ENCODE assay signal across 1 cellular context in genomic region chr11:59212744-59213573, GRCh38.
A peak's percentile ranks its signal among the peaks of the same experiment; 100 is the strongest.
TF ChIP-seq lines count a peak whose summit lies in the region.

Gene MPEG1 (minus strand): TSS chr11:59212927. CDS start chr11:59212865, 62 bp downstream.

TF ChIP-seq in GM12878, 131 proteins besides CTCF, POLR2A, EP300 and RAD21 (continued from another document and continues in another):
- TF ChIP-seq WRNIP1 (IDR thresholded peaks at IDR 0.05; ENCODE audit: borderline replicate concordance, low read depth, low read length) (no peak), NR2C2 (IDR thresholded peaks at IDR 0.05; ENCODE audit: borderline replicate concordance, control insufficient read depth, insufficient read length, low read depth) (no peak), PAX5 (IDR thresholded peaks at IDR 0.05; ENCODE audit: borderline replicate concordance, low read depth, low read length) (peak; percentile 34; the same call in 1 of the 2 replicates), MXI1 (IDR thresholded peaks at IDR 0.05; ENCODE audit: low read depth, low read length) (no peak), IRF4 (IDR thresholded peaks at IDR 0.05; ENCODE audit: low read depth, low read length) (0 out of 2 replicates have a peak, but pooled peaks have one; percentile 16), POU2F2 (IDR thresholded peaks at IDR 0.05; ENCODE audit: borderline replicate concordance, low read depth, low read length) (no peak; the same call in 2 of the 3 replicates), EED (IDR thresholded peaks at IDR 0.05; ENCODE audit: low read depth) (peak; percentile 61), ZNF24 (IDR thresholded peaks at IDR 0.05) (no peak), SMAD1 (IDR thresholded peaks at IDR 0.05; ENCODE audit: low read depth, partially characterized antibody) (no peak), ZBED1 (IDR thresholded peaks at IDR 0.05; ENCODE audit: borderline replicate concordance) (no peak; the same call in 1 of the 2 replicates), TARDBP (IDR thresholded peaks at IDR 0.05; ENCODE audit: borderline replicate concordance) (no peak), STAT3 (IDR thresholded peaks at IDR 0.05; ENCODE audit: low read depth, low read length) (no peak), E4F1 (IDR thresholded peaks at IDR 0.05; ENCODE audit: borderline replicate concordance, partially characterized antibody) (no peak), TCF7 (IDR thresholded peaks at IDR 0.05; ENCODE audit: borderline replicate concordance) (no peak), USF2 (IDR thresholded peaks at IDR 0.05; ENCODE audit: borderline replicate concordance, low read depth, low read length) (no peak), REST (IDR thresholded peaks at IDR 0.05; ENCODE audit: low read depth, low read length) (no peak), SRF (IDR thresholded peaks at IDR 0.05; ENCODE audit: low read depth in 2 of 2, low read length in 2 of 2) (no peak), MAX (IDR thresholded peaks at IDR 0.05; ENCODE audit: low read depth, low read length) (no peak), ZNF274 (IDR thresholded peaks at IDR 0.05; ENCODE audit: insufficient read depth, insufficient read length) (no peak), IRF5 (IDR thresholded peaks at IDR 0.05; ENCODE audit: borderline replicate concordance) (no peak), POLR2AphosphoS5 (IDR thresholded peaks at IDR 0.05; ENCODE audit: low read length) (0 out of 2 replicates have a peak, but pooled peaks have one; percentile 13), KLF5 (IDR thresholded peaks at IDR 0.05; ENCODE audit: partially characterized antibody) (no peak), MTA3 (IDR thresholded peaks at IDR 0.05; ENCODE audit: borderline replicate concordance, low read length) (no peak), EZH2 (IDR thresholded peaks at IDR 0.05; ENCODE audit: borderline replicate concordance, control insufficient read depth, low read depth, low read length) (no peak), SPI1 (IDR thresholded peaks at IDR 0.05; ENCODE audit: borderline replicate concordance, insufficient read depth, low read depth, low read length) (peak; percentile 77), RB1 (IDR thresholded peaks at IDR 0.05; ENCODE audit: borderline replicate concordance) (no peak), MTA2 (IDR thresholded peaks at IDR 0.05; ENCODE audit: low read depth) (peak; percentile 55), KDM1A (IDR thresholded peaks at IDR 0.05; ENCODE audit: borderline replicate concordance) (no peak), PBX3 (IDR thresholded peaks at IDR 0.05; ENCODE audit: insufficient replicate concordance, low read depth, low read length) (no peak), ELK1 (IDR thresholded peaks at IDR 0.05; ENCODE audit: low read depth, low read length) (no peak), JUNB (IDR thresholded peaks at IDR 0.05) (0 out of 2 replicates have a peak, but pooled peaks have one; percentile 18), SUZ12 (IDR thresholded peaks at IDR 0.05; ENCODE audit: unreplicated experiment) (no peak), HDAC6 (IDR thresholded peaks at IDR 0.05; ENCODE audit: unreplicated experiment) (no peak), IKZF2 (IDR thresholded peaks at IDR 0.05) (peak; percentile 61 to 65; a peak in 3 of 4 replicates), NFXL1 (IDR thresholded peaks at IDR 0.05; ENCODE audit: borderline replicate concordance) (no peak), SKIL (IDR thresholded peaks at IDR 0.05; ENCODE audit: low read depth, poor library complexity, severe bottlenecking) (no peak), NFIC (IDR thresholded peaks at IDR 0.05; ENCODE audit: low read depth, low read length) (peak; percentile 74; the same call in 1 of the 2 replicates), ZBTB40 (IDR thresholded peaks at IDR 0.05; ENCODE audit: borderline replicate concordance) (no peak), GABPA (IDR thresholded peaks at IDR 0.05; ENCODE audit: low read depth) (no peak), SIX5 (IDR thresholded peaks at IDR 0.05; ENCODE audit: low read depth, low read length, severe bottlenecking) (no peak), RCOR1 (conservative IDR thresholded peaks at IDR 0.05; ENCODE audit: low read depth, low read length) (no peak), BRCA1 (IDR thresholded peaks at IDR 0.05; ENCODE audit: low read depth, low read length) (no peak), LARP7 (IDR thresholded peaks at IDR 0.05) (no peak), BCL3 (IDR thresholded peaks at IDR 0.05; ENCODE audit: borderline replicate concordance, insufficient read depth, low read depth, low read length, poor library complexity, severe bottlenecking) (no peak), CHD1 (IDR thresholded peaks at IDR 0.05; ENCODE audit: low read depth, low read length) (no peak)
